Comparison of ENCODE assay signal across 13 cellular contexts in the genomic region with DNA sequence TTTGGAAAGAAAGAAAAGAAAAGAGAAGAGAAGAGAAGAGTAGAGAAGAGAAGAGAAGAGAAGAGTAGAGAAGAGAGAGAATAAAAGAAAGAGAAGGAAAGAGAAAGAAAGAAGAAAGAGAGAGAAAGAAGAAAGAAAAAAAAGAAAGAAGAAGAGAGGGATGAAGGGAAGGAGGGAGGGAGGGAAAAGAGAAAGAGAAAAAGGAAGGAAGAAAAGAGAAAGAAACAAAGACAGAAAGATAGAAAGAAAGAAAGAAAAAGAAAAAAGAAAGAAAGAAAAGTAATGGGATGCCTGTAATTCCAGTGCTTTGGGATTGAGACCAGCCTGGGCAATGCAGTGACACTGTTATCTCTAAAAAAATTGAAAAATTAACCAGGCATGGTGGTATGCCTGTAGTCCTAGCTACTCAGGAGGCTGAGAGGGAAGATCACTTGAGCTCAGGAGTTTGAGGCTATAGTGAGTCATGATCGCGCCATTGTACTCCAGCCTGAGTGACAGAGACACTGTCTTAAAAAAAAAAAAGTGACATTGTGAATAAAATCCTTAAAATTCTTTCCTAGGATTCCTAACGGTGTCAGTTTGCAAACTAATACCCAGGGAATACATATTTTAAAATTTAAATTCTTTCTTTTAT. TPM values are rescaled to one million over a fixed set of nuclear protein-coding genes. Genes with fewer than 3 reads are reported as not detected.
DNase-seq lines count a peak whose midpoint lies in the region; ATAC-seq and TF ChIP-seq lines count a peak whose summit lies in the region.
"Had no signal": no experiment of that assay in that cellular context is flagged by ENCODE, and none has a peak within 500 bp of the region (broad histone marks: within the 10 kb centered on the region; RNA-seq: fewer than 3 reads in every experiment).

No MANE protein-coding gene starts in this region.

- H3K4me3 Mint-ChIP-seq in glutamatergic neuron (ENCODE audit: unreplicated experiment) = no peak overlapping the region

- peaks cover 2% of the 10 kb centered on the region for H3K9me3 Mint-ChIP-seq in glutamatergic neuron (ENCODE audit: unreplicated experiment)

- H3K4me1 ChIP-seq in HEK293 (ENCODE audit: control insufficient read depth, insufficient read depth, low read length) = no peaks in the 10 kb centered on the region
- peaks cover 14% of the 10 kb centered on the region for H3K4me1 ChIP-seq in mesendoderm (ENCODE audit: control insufficient read depth, low read depth, low read length)
- H3K4me1 ChIP-seq in thoracic aorta (ENCODE audit: control insufficient read depth in 1 of 2, low read depth in 2 of 2) = peaks cover 63 to 79% of the 10 kb centered on the region in 2 donors

- CTCF ChIA-PET in HEK293 (lab: Yijun Ruan, JAX) = interaction anchor here (0.6 to 1.4 kb wide), 4 partner anchors 11 to 345 kb away, joined by 4 to 6 read pairs (median 5); no protein-coding TSS in a partner anchor

- H3K27ac Mint-ChIP-seq in glutamatergic neuron (ENCODE audit: unreplicated experiment) = no peak overlapping the region

- DNase-seq in brain microvascular endothelial cell (peak; percentile 13), mesendoderm (peak; percentile 75), thoracic aorta (ENCODE audit: low spot score) (no peak), glutamatergic neuron (no peak), anterior cingulate cortex (lab: John Stamatoyannopoulos, UW) (no peak)
- no peak for DNase-seq in central memory CD4-positive, alpha-beta T cell
- DNase-seq: activated CD4-positive, alpha-beta T cell treated with anti-CD3 and anti-CD28 coated beads for 4 hours; COR-L47; SW 1271 had no signal

- TF ChIP-seq CTCF in HEK293 (tag by site-specific recombination; IDR thresholded peaks at IDR 0.05) (no peak), brain microvascular endothelial cell (IDR thresholded peaks at IDR 0.05; ENCODE audit: low read depth, low read length, missing control alignments) (no peak), thoracic aorta (IDR thresholded peaks at IDR 0.05) (no peak), glutamatergic neuron (IDR thresholded peaks at IDR 0.05; ENCODE audit: partially characterized antibody, unreplicated experiment) (no peak)

- in situ Hi-C loops in brain microvascular endothelial cell (cut with HindIII; ENCODE audit: low pct_ligation_motif_present, low sequenced_read_pairs) = no loop called here

- WGBS in mesendoderm (ENCODE audit: extremely low coverage, insufficient coverage, low lambda C conversion rate) = no CpG with 5 or more reads among the region's 3 CpGs

- no peak overlapping the region for H2BK5ac ChIP-seq in mesendoderm (ENCODE audit: low read length)

- no peak overlapping the region for H2BK120ac ChIP-seq in mesendoderm (ENCODE audit: low read depth, low read length)

- no peak overlapping the region for H2BK15ac ChIP-seq in mesendoderm (replicated peaks; ENCODE audit: low read depth)

- peaks cover 10% of the 10 kb centered on the region for H3K27me3 Mint-ChIP-seq in glutamatergic neuron (ENCODE audit: unreplicated experiment)

- H3K27me3 ChIP-seq in brain microvascular endothelial cell (replicated peaks) (peaks cover 17% of the 10 kb centered on the region), mesendoderm (ENCODE audit: insufficient read depth, low read length, poor library complexity) (no peaks in the 10 kb centered on the region), thoracic aorta (replicated peaks; ENCODE audit: insufficient read depth) (no peaks in the 10 kb centered on the region)

- POLR2A ChIA-PET in HEK293 (lab: Yijun Ruan, JAX) = interaction anchor here (0.7 kb wide), 1 partner anchor 222 kb away, joined by 3 read pairs; no protein-coding TSS in a partner anchor

- H3K4me2 ChIP-seq in mesendoderm (ENCODE audit: low read length) = no peak overlapping the region

- peak overlapping the region; percentile 56 for H3K56ac ChIP-seq in mesendoderm (ENCODE audit: low read length)

- H3K79me2 ChIP-seq in mesendoderm (ENCODE audit: control insufficient read depth, insufficient read depth, low read length) = no peaks in the 10 kb centered on the region

- peak overlapping the region; percentile 24 for H3K9ac ChIP-seq in mesendoderm (ENCODE audit: low read length)

- peaks cover 3% of the 10 kb centered on the region for H3K79me1 ChIP-seq in mesendoderm (ENCODE audit: low read length)

- peaks cover 2% of the 10 kb centered on the region for H3K4me1 Mint-ChIP-seq in glutamatergic neuron (ENCODE audit: low read depth, unreplicated experiment)

- H3K36me3 Mint-ChIP-seq in glutamatergic neuron (ENCODE audit: unreplicated experiment) = no peaks in the 10 kb centered on the region

- H3K9me3 ChIP-seq in HEK293 (ENCODE audit: control insufficient read depth, insufficient read depth, low read depth, low read length) (no peaks in the 10 kb centered on the region), thoracic aorta (no peaks in the 10 kb centered on the region)

- H3K36me3 ChIP-seq in HEK293 (ENCODE audit: control insufficient read depth in 2 of 2, insufficient read depth in 1 of 2, low read length in 2 of 2) (no peaks in the 10 kb centered on the region), brain microvascular endothelial cell (replicated peaks) (no peaks in the 10 kb centered on the region), mesendoderm (ENCODE audit: control insufficient read depth, insufficient read depth, low read length) (no peaks in the 10 kb centered on the region), thoracic aorta (peaks cover 9% of the 10 kb centered on the region)

- no peak overlapping the region for H4K8ac ChIP-seq in mesendoderm (ENCODE audit: low read depth, low read length)

- H3K23ac ChIP-seq in mesendoderm (ENCODE audit: low read length) = no peak overlapping the region

- no peak overlapping the region for H3K18ac ChIP-seq in mesendoderm (ENCODE audit: low read length)

- H4K5ac ChIP-seq in mesendoderm (ENCODE audit: low read length) = no peak overlapping the region

- H2AK5ac ChIP-seq in mesendoderm (ENCODE audit: low read length) = no peak overlapping the region

- no peak overlapping the region for H3K4ac ChIP-seq in mesendoderm (ENCODE audit: low read depth, low read length)

- H3K27ac ChIP-seq in HEK293 (ENCODE audit: extremely low read depth, low read depth, low read length) (no peak overlapping the region), brain microvascular endothelial cell (no peak overlapping the region), mesendoderm (ENCODE audit: low read depth, low read length) (no peak overlapping the region), thoracic aorta (peak overlapping the region; percentile 97 to 99)

- ATAC-seq in thoracic aorta (ENCODE audit: insufficient number of reproducible peaks, low FRiP score, low read depth) (no peak), GM21423 (IDR thresholded peaks at IDR 0.05; ENCODE audit: unreplicated experiment) (no peak)

- H3K4me3 ChIP-seq in HEK293 (ENCODE audit: low read depth, low read length) (no peak overlapping the region), brain microvascular endothelial cell (ENCODE audit: low read depth, low read length) (no peak overlapping the region), mesendoderm (ENCODE audit: low read length) (no peak overlapping the region), thoracic aorta (peak overlapping the region; percentile 89)

TF ChIP-seq in HEK293, 187 proteins besides CTCF, POLR2A, EP300 and RAD21:
- peak; percentile 90 for TF ChIP-seq ZNF366 (tag by site-specific recombination; conservative IDR thresholded peaks at IDR 0.05)
- TF ChIP-seq SALL2 (tag by site-specific recombination; IDR thresholded peaks at IDR 0.05; ENCODE audit: borderline replicate concordance) = no peak
- TF ChIP-seq, protein P1, sequence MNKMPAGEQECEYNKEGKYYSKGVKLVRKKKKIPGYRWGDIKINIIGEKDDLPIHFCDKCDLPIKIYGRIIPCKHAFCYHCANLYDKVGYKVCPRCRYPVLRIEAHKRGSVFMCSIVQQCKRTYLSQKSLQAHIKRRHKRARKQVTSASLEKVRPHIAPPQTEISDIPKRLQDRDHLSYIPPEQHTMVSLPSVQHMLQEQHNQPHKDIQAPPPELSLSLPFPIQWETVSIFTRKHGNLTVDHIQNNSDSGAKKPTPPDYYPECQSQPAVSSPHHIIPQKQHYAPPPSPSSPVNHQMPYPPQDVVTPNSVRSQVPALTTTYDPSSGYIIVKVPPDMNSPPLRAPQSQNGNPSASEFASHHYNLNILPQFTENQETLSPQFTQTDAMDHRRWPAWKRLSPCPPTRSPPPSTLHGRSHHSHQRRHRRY (tag by site-specific recombination; IDR thresholded peaks at IDR 0.05) = no peak
- no peak for TF ChIP-seq ZNF558 (tag by site-specific recombination; IDR thresholded peaks at IDR 0.05)

RNA-seq across cellular contexts. Expression of a gene that starts 1.7 kb away (rescaled TPM):
- 6.4 TPM for polyA plus RNA-seq in mesendoderm (2013, experiment 1 of 2)
- polyA plus RNA-seq in mesendoderm (2013, experiment 2 of 2) = 6.5 TPM
- total RNA-seq in thoracic aorta (100 to 1,000 TPM; 211 to 324 TPM), glutamatergic neuron (ENCODE audit: unreplicated experiment) (0.44 TPM)
- total RNA-seq: mononuclear cell, OCI-LY7 had no signal

RNA-seq across cellular contexts. Expression of a gene that starts 10.4 kb away (rescaled TPM):
- 0.01 TPM for polyA plus RNA-seq in mesendoderm (2013, experiment 1 of 2)
- polyA plus RNA-seq in mesendoderm (2013, experiment 2 of 2) = 0.01 TPM
- total RNA-seq in thoracic aorta = 1 to 10 TPM in 1 of 2 donors, under 1 TPM in 1; 0.63 to 3.1 TPM
- total RNA-seq in glutamatergic neuron (ENCODE audit: unreplicated experiment) = not detected
- total RNA-seq: OCI-LY7 had no signal

RNA-seq across cellular contexts. Expression of a gene that starts 20.9 kb away (rescaled TPM):
- not detected for polyA plus RNA-seq in mesendoderm (2013, experiment 1 of 2)
- polyA plus RNA-seq in mesendoderm (2013, experiment 2 of 2) = not detected
- not detected for total RNA-seq in thoracic aorta
- total RNA-seq in glutamatergic neuron (ENCODE audit: unreplicated experiment) = not detected
- total RNA-seq: OCI-LY7 had no signal

RNA-seq across cellular contexts. Expression of a gene that starts 36.7 kb away (rescaled TPM):
- 14.2 TPM for polyA plus RNA-seq in mesendoderm (2013, experiment 1 of 2)
- polyA plus RNA-seq in mesendoderm (2013, experiment 2 of 2) = 14.5 TPM
- total RNA-seq in thoracic aorta (10 to 100 TPM; 25.9 to 42.4 TPM), glutamatergic neuron (ENCODE audit: unreplicated experiment) (12.6 TPM)

RNA-seq across cellular contexts. Expression of a gene that starts 48.9 kb away (rescaled TPM):
- 0.45 TPM for polyA plus RNA-seq in mesendoderm (2013, experiment 1 of 2)
- polyA plus RNA-seq in mesendoderm (2013, experiment 2 of 2) = 0.41 TPM
- total RNA-seq in thoracic aorta (10 to 100 TPM in 1 of 2 donors, 1 to 10 TPM in 1; 3.7 to 11.0 TPM), glutamatergic neuron (ENCODE audit: unreplicated experiment) (4.6 TPM)

Comparison
In these comparisons a context has a peak if more than half of its experiments do, and no peak if none do; other contexts are left out.
1. H3K27ac ChIP-seq: peak in thoracic aorta (2 of 2); none in HEK293 (single experiment), brain microvascular endothelial cell (single experiment) and mesendoderm (single experiment).
2. DNase-seq: peak in brain microvascular endothelial cell (single experiment) and mesendoderm (single experiment); none in thoracic aorta (single experiment), glutamatergic neuron (single experiment), anterior cingulate cortex (0 of 58) and central memory CD4-positive, alpha-beta T cell (single experiment).
3. RNA of a gene that starts 1.7 kb away (total RNA-seq): 211 to 324 TPM in thoracic aorta; 0.44 TPM in glutamatergic neuron (single experiment); every median in the first group is over 100 times any median in the second.